In genomic region chr2:21165350-21165749, GRCh38 we compare ENCODE assay signal across 16 cellular contexts. TPM values are rescaled to one million over a fixed set of nuclear protein-coding genes. Genes with fewer than 3 reads are reported as not detected.
DNase-seq lines count a peak whose midpoint lies in the region; ATAC-seq, FAIRE-seq and TF ChIP-seq lines count a peak whose summit lies in the region.
"Had no signal": no experiment of that assay in that cellular context is flagged by ENCODE, and none has a peak within 500 bp of the region (broad histone marks: within the 10 kb centered on the region; RNA-seq: fewer than 3 reads in every experiment).

No MANE protein-coding gene starts in this region.

- H3K27me3 ChIP-seq in GM06990 (replicated peaks; ENCODE audit: control insufficient read depth, insufficient read depth, low read length) (no peaks in the 10 kb centered on the region), hepatocyte (peaks cover 8% of the 10 kb centered on the region), testis (no peaks in the 10 kb centered on the region)

- FAIRE-seq in A549 (lab: Jason Lieb, UNC), result no peak
- FAIRE-seq in TTC549 (lab: Jason Lieb, UNC), result peak; percentile 77
- FAIRE-seq: keratinocyte had no signal

- no peaks in the 10 kb centered on the region for H3K9me3 ChIP-seq in A549
- no peaks in the 10 kb centered on the region for H3K9me3 ChIP-seq in hepatocyte (ENCODE audit: low read depth)
- no peaks in the 10 kb centered on the region for H3K9me3 ChIP-seq in testis

- POLR2A ChIA-PET in A549 (lab: Yijun Ruan, JAX), result no interaction called here

- no peaks in the 10 kb centered on the region for H3K79me2 ChIP-seq in hepatocyte

- DNase-seq in A549 (ENCODE audit: low read depth in 1 of 2, low spot score in 1 of 2) (no peak), GM06990 (ENCODE audit: extremely low read depth, insufficient read length) (no peak), hepatocyte (ENCODE audit: low spot score) (no peak), NCI-H774 (lab: John Stamatoyannopoulos, UW) (no peak), testis (no peak), GM03348 (ENCODE audit: low spot score) (no peak), NCI-H2029 treated with DMSO at 0.1 percent for 48 hours (lab: John Stamatoyannopoulos, UW) (no peak)
- DNase-seq: activated CD4-positive, alpha-beta T cell treated with anti-CD3 and anti-CD28 coated beads, Interleukin-2, amount 10 ng/mL, durations not matched to agents 24 days and 14 days; activated T-cell treated with anti-CD3 and anti-CD28 coated beads, Interleukin-2, amount 50 U/mL, for 72 hours; anterior cingulate cortex; NCI-H748 treated with DMSO at 0.1 percent for 48 hours; right cardiac atrium; stimulated activated naive B cell treated with anti-CD40 and anti-IgM and Interleukin-4, amounts not matched to agents 10 μg/mL and 1 μg/mL and 100 μg/mL, for 72 hours had no signal

- H3K36me3 ChIP-seq in GM06990 (ENCODE audit: control insufficient read depth, insufficient read depth, low read length) (no peaks in the 10 kb centered on the region), hepatocyte (replicated peaks; ENCODE audit: insufficient read depth, low read depth) (no peaks in the 10 kb centered on the region), testis (ENCODE audit: low read depth, missing control alignments) (no peaks in the 10 kb centered on the region)

- no peak overlapping the region for H2AFZ ChIP-seq in hepatocyte

- H3K4me1 ChIP-seq in A549 (no peaks in the 10 kb centered on the region), hepatocyte (ENCODE audit: insufficient read depth) (no peaks in the 10 kb centered on the region), testis (no peaks in the 10 kb centered on the region)

- H3K27ac ChIP-seq in A549, result no peak overlapping the region
- no peak overlapping the region for H3K27ac ChIP-seq in hepatocyte
- H3K27ac ChIP-seq in testis, result no peak overlapping the region

- intact Hi-C loops in testis (cut with DNase I; ENCODE audit: low total_unique reads), result no loop called here

- TF ChIP-seq POLR2A in A549 (IDR thresholded peaks at IDR 0.05; ENCODE audit: low read length), result no peak
- TF ChIP-seq POLR2A in testis (IDR thresholded peaks at IDR 0.05), result no peak

- CTCF ChIA-PET in A549 (lab: Yijun Ruan, JAX), result interaction anchor here (1.6 to 2.1 kb wide), 2 partner anchors 123 to 504 kb away, joined by 7 to 11 read pairs; no protein-coding TSS in a partner anchor

- TF ChIP-seq RAD21 in A549 (conservative IDR thresholded peaks at IDR 0.05 in 1 of 2, IDR thresholded peaks at IDR 0.05 in 1 of 2), result peak in 1 of 2 experiments; percentile 32; a peak in 2 of 5 replicates

- H3K4me2 ChIP-seq in A549 (no peak overlapping the region), hepatocyte (no peak overlapping the region)

- H3K9me2 ChIP-seq in hepatocyte (replicated peaks; ENCODE audit: insufficient read depth), result no peaks in the 10 kb centered on the region

- no peak for TF ChIP-seq EP300 in A549 (IDR thresholded peaks at IDR 0.05)

- H3K4me3 ChIP-seq in A549 (no peak overlapping the region), GM06990 (replicated peaks; ENCODE audit: low read depth, low read length) (no peak overlapping the region), hepatocyte (no peak overlapping the region), testis (no peak overlapping the region)

- no peaks in the 10 kb centered on the region for H4K20me1 ChIP-seq in hepatocyte (ENCODE audit: insufficient read depth, poor library complexity, severe bottlenecking)

- ATAC-seq in A549, result no peak
- ATAC-seq: activated T-cell treated with anti-CD3 and anti-CD28 coated beads, Interleukin-2, amount 50 U/mL, for 72 hours; right cardiac atrium; stimulated activated naive B cell treated with anti-CD40 and anti-IgM and Interleukin-4, amounts not matched to agents 10 μg/mL and 1 μg/mL and 100 μg/mL, for 72 hours had no signal

- 0% methylated on average over 1 of the region's 1 CpG for WGBS in A549 (ENCODE audit: missing lambda C conversion rate)
- WGBS in hepatocyte (ENCODE audit: low lambda C conversion rate, missing lambda C conversion rate), result 0% methylated on average over 1 of the region's 1 CpG
- 28 to 33% methylated on average over 1 of the region's 1 CpG for WGBS in testis, 2 donors

- TF ChIP-seq CTCF in A549 (IDR thresholded peaks at IDR 0.05) (peak; percentile 28; the same call in 2 of the 3 replicates), GM06990 (IDR thresholded peaks at IDR 0.05; ENCODE audit: insufficient read depth, low read length, poor library complexity, severe bottlenecking) (peak; percentile 17), hepatocyte (IDR thresholded peaks at IDR 0.05; ENCODE audit: poor library complexity) (peak; percentile 61), testis (IDR thresholded peaks at IDR 0.05) (no peak)

TF ChIP-seq in A549, 52 proteins besides CTCF, POLR2A, EP300 and RAD21:
- TF ChIP-seq SMC3 (IDR thresholded peaks at IDR 0.05) (0 out of 3 replicates have a peak, but pooled peaks have one; percentile 9), CBX8 (IDR thresholded peaks at IDR 0.05) (no peak), MYC (IDR thresholded peaks at IDR 0.05; ENCODE audit: borderline replicate concordance, low read length) (no peak)

RNA-seq across cellular contexts. Expression of gene TDRD15, which starts 41.6 kb away (rescaled TPM):
- polyA plus RNA-seq in A549 (2011; rRNA removed), result not detected in 2 replicates
- not detected in 2 replicates for polyA plus RNA-seq in A549 (2012; cell fraction: cytosol; rRNA removed)
- polyA plus RNA-seq in A549 (2012; cell fraction: nucleus; rRNA removed), result not detected in 2 replicates
- not detected in 3 replicates for polyA plus RNA-seq in A549 (2017; fragmentation: RNase III; extraction: RNeasy Plus Mini Kit Qiagen cat#74134 plus additional on column Dnase treatment)
- polyA minus RNA-seq in A549 (2011; rRNA and poly(A)+ RNA removed), result not detected in 2 replicates
- 0.07 and 0.08 TPM in 2 replicates for total RNA-seq in hepatocyte
- not detected in 2 replicates for polyA plus RNA-seq in hepatocyte
- total RNA-seq in testis, result 10 to 100 TPM in 1 of 2 donors, 1 to 10 TPM in 1; 8.4 to 11.3 TPM
- 4.1 TPM for polyA plus RNA-seq in testis (ENCODE audit: insufficient read depth, low read depth, low replicate concordance)
- total RNA-seq: activated CD4-positive, alpha-beta T cell treated with anti-CD3 and anti-CD28 coated beads, Interleukin-2, amount 10 ng/mL, durations not matched to agents 24 days and 14 days; activated T-cell treated with anti-CD3 and anti-CD28 coated beads, Interleukin-2, amount 50 U/mL, for 72 hours; right cardiac atrium had no signal
- polyA plus RNA-seq: BJ, keratinocyte, right cardiac atrium had no signal

Comparison
In these comparisons a context has a peak if more than half of its experiments do, and no peak if none do; other contexts are left out.
1. CTCF ChIP-seq: peak in A549 (single experiment), GM06990 (single experiment) and hepatocyte (single experiment); none in testis (0 of 3).